ENCODE assay signal across 24 cellular contexts in genomic region chr15:90393040-90393439, GRCh38. TPM values are rescaled to one million over a fixed set of nuclear protein-coding genes. Genes with fewer than 3 reads are reported as not detected.
A peak's percentile ranks its signal among the peaks of the same experiment; 100 is the strongest.
DNase-seq lines count a peak whose midpoint lies in the region; ATAC-seq and TF ChIP-seq lines count a peak whose summit lies in the region.
"Had no signal": no experiment of that assay in that cellular context is flagged by ENCODE, and none has a peak within 500 bp of the region (broad histone marks: within the 10 kb centered on the region; RNA-seq: fewer than 3 reads in every experiment).

No MANE protein-coding gene starts in this region.

- no peak for TF ChIP-seq EP300 in suprapubic skin (IDR thresholded peaks at IDR 0.05)

- H3K27ac ChIP-seq in BLaER1 (no peak overlapping the region), GM23338 (ENCODE audit: low read depth) (peak overlapping the region; percentile 86), suprapubic skin (no peak overlapping the region)
- no peak overlapping the region for H3K27ac ChIP-seq in CD8-positive, alpha-beta T cell (ENCODE audit: low read depth, low read length)

- H3K27me3 ChIP-seq in BLaER1: no peaks in the 10 kb centered on the region
- H3K27me3 ChIP-seq in GM23338 (ENCODE audit: insufficient read depth): no peaks in the 10 kb centered on the region
- no peaks in the 10 kb centered on the region for H3K27me3 ChIP-seq in suprapubic skin
- no peaks in the 10 kb centered on the region for H3K27me3 ChIP-seq in CD8-positive, alpha-beta T cell (ENCODE audit: insufficient read depth, low read length)
- H3K27me3 ChIP-seq: BE2C, dorsolateral prefrontal cortex, heart left ventricle, stomach had no signal

- H3K27me3 Mint-ChIP-seq in GM23338 (ENCODE audit: insufficient read depth, low read depth, poor library complexity) (peaks cover 10% of the 10 kb centered on the region), neural crest cell (ENCODE audit: low read depth) (no peaks in the 10 kb centered on the region)
- no peaks in the 10 kb centered on the region for H3K27me3 Mint-ChIP-seq in dendritic cell treated with granulocyte-macrophage colony-stimulating factor and Interleukin-4, amounts not matched to agents 40 ng/mL and 50 ng/mL, for 4 days
- H3K27me3 Mint-ChIP-seq in CD8-positive, alpha-beta T cell (ENCODE audit: low read depth): no peaks in the 10 kb centered on the region
- H3K27me3 Mint-ChIP-seq: activated CD8-positive, alpha-beta T cell treated with anti-CD3 and anti-CD28 coated beads for 36 hours; type B pancreatic cell had no signal

- H3K9me3 ChIP-seq in BLaER1 (no peaks in the 10 kb centered on the region), suprapubic skin (no peaks in the 10 kb centered on the region)
- H3K9me3 ChIP-seq in CD8-positive, alpha-beta T cell (ENCODE audit: low read length): no peaks in the 10 kb centered on the region
- H3K9me3 ChIP-seq: BE2C, heart left ventricle, stomach had no signal

- ATAC-seq in GM23338 (no peak), GM21526 (IDR thresholded peaks at IDR 0.05; ENCODE audit: low FRiP score, unreplicated experiment) (no peak)
- no peak for ATAC-seq in CD8-positive, alpha-beta T cell
- ATAC-seq: activated CD8-positive, alpha-beta T cell treated with anti-CD3 and anti-CD28 coated beads for 36 hours; heart left ventricle; HepG2; sciatic nerve had no signal

- no peak for DNase-seq in GM23338 (ENCODE audit: low spot score)
- DNase-seq in neural crest cell (ENCODE audit: low read depth, low spot score): no peak
- no peak for DNase-seq in suprapubic skin (ENCODE audit: low spot score in 2 of 2)
- DNase-seq in hippocampal formation (lab: John Stamatoyannopoulos, UW): no peak
- DNase-seq in CD8-positive, alpha-beta T cell: no peak
- DNase-seq: activated CD8-positive, alpha-beta T cell treated with anti-CD3 and anti-CD28 coated beads for 36 hours; activated gamma-delta T cell; BE2C; central memory CD4-positive, alpha-beta T cell; dorsolateral prefrontal cortex; heart left ventricle; NCI-H1105 treated with DMSO at 0.1 percent for 48 hours; NCI-H2029 treated with DMSO at 0.1 percent for 48 hours; NCI-H345; OCI-M1; Right ventricle myocardium superior; stomach had no signal

- POLR2A ChIA-PET in CD8-positive, alpha-beta T cell (lab: Charles Lee): interaction anchor here (1.4 kb wide), 1 partner anchor 19 kb away, joined by 4 read pairs; no protein-coding TSS in a partner anchor

- no peak for TF ChIP-seq POLR2A in suprapubic skin (IDR thresholded peaks at IDR 0.05)

- H3K36me3 ChIP-seq in BLaER1 (peaks cover 47% of the 10 kb centered on the region), GM23338 (ENCODE audit: insufficient read depth) (no peaks in the 10 kb centered on the region), suprapubic skin (peaks cover 10% of the 10 kb centered on the region)
- peaks cover 14% of the 10 kb centered on the region for H3K36me3 ChIP-seq in CD8-positive, alpha-beta T cell (ENCODE audit: insufficient read depth, low read length)

- no peak overlapping the region for H3K9ac ChIP-seq in BLaER1

- CTCF ChIA-PET in CD8-positive, alpha-beta T cell (lab: Charles Lee): interaction anchor here (1.4 kb wide), 1 partner anchor 31 kb away, joined by 6 read pairs; no protein-coding TSS in a partner anchor

- WGBS in suprapubic skin: 79% methylated on average over 1 of the region's 1 CpG

- no peak for TF ChIP-seq CTCF in GM23338 (conservative IDR thresholded peaks at IDR 0.05; ENCODE audit: low read depth in 2 of 2)
- TF ChIP-seq CTCF in neural crest cell (conservative IDR thresholded peaks at IDR 0.05): no peak
- TF ChIP-seq CTCF in suprapubic skin (IDR thresholded peaks at IDR 0.05): no peak
- no peak for TF ChIP-seq CTCF in CD8-positive, alpha-beta T cell (IDR thresholded peaks at IDR 0.05)

- H3K27ac Mint-ChIP-seq in GM23338 (peak overlapping the region; percentile 92), neural crest cell (ENCODE audit: unreplicated experiment) (no peak overlapping the region)
- peak overlapping the region; percentile 67 for H3K27ac Mint-ChIP-seq in dendritic cell treated with granulocyte-macrophage colony-stimulating factor and Interleukin-4, amounts not matched to agents 40 ng/mL and 50 ng/mL, for 4 days
- H3K27ac Mint-ChIP-seq in CD8-positive, alpha-beta T cell: no peak overlapping the region
- H3K27ac Mint-ChIP-seq: mesothelial cell of epicardium, type B pancreatic cell had no signal

- H3K4me3 ChIP-seq in BLaER1: no peak overlapping the region
- peak overlapping the region; percentile 3; the same call in 1 of the 2 replicates for H3K4me3 ChIP-seq in GM23338
- no peak overlapping the region for H3K4me3 ChIP-seq in suprapubic skin
- no peak overlapping the region for H3K4me3 ChIP-seq in CD8-positive, alpha-beta T cell (ENCODE audit: low read depth, low read length)
- H3K4me3 ChIP-seq: heart left ventricle, stomach had no signal

- peaks cover 74% of the 10 kb centered on the region for H4K20me1 ChIP-seq in BLaER1
- H4K20me1 ChIP-seq in GM23338 (replicated peaks; ENCODE audit: insufficient read depth): 0 out of 2 replicates have a peak, but pooled peaks cover 4% of the 10 kb centered on the region

- no peaks in the 10 kb centered on the region for H3K9me2 ChIP-seq in GM23338 (ENCODE audit: insufficient read depth)

- H3K4me1 ChIP-seq in BLaER1 (peaks cover 91% of the 10 kb centered on the region), GM23338 (ENCODE audit: insufficient read depth) (peaks cover 71% of the 10 kb centered on the region), suprapubic skin (peaks cover 85% of the 10 kb centered on the region)
- H3K4me1 ChIP-seq in CD8-positive, alpha-beta T cell (ENCODE audit: insufficient read depth, low read length): peaks cover 55% of the 10 kb centered on the region
- H3K4me1 ChIP-seq: BE2C had no signal

- H3K36me3 Mint-ChIP-seq in GM23338 (ENCODE audit: low read depth): peaks cover 23% of the 10 kb centered on the region
- H3K36me3 Mint-ChIP-seq in dendritic cell treated with granulocyte-macrophage colony-stimulating factor and Interleukin-4, amounts not matched to agents 40 ng/mL and 50 ng/mL, for 4 days (ENCODE audit: low read depth): peaks cover 100% of the 10 kb centered on the region
- peaks cover 5% of the 10 kb centered on the region for H3K36me3 Mint-ChIP-seq in neural crest cell (ENCODE audit: low read depth)
- H3K36me3 Mint-ChIP-seq in CD8-positive, alpha-beta T cell: peaks cover 49% of the 10 kb centered on the region

- intact Hi-C loops in dendritic cell treated with granulocyte-macrophage colony-stimulating factor and Interleukin-4, amounts not matched to agents 40 ng/mL and 50 ng/mL, for 4 days (cut with micrococcal nuclease): no loop called here
- intact Hi-C loops in CD8-positive, alpha-beta T cell (cut with DNase I, micrococcal nuclease): loop anchor here in 1 of 2 experiments (10.0 kb wide), 1 partner anchor 288 kb away; the partner anchor contains the start of gene IDH2

- no peak overlapping the region for H2AFZ ChIP-seq in GM23338

- H3F3A ChIP-seq in GM23338 (replicated peaks; ENCODE audit: low read depth): no peaks in the 10 kb centered on the region

- H3K4me2 ChIP-seq in BLaER1: peak overlapping the region; percentile 28; the same call in 1 of the 2 replicates
- H3K4me2 ChIP-seq in GM23338: peak overlapping the region; percentile 70

- peak overlapping the region; percentile 3; the same call in 2 of the 3 replicates for H3K4me3 Mint-ChIP-seq in GM23338
- peak overlapping the region; percentile 30 for H3K4me3 Mint-ChIP-seq in dendritic cell treated with granulocyte-macrophage colony-stimulating factor and Interleukin-4, amounts not matched to agents 40 ng/mL and 50 ng/mL, for 4 days
- peak overlapping the region; percentile 13 for H3K4me3 Mint-ChIP-seq in neural crest cell
- no peak overlapping the region for H3K4me3 Mint-ChIP-seq in CD8-positive, alpha-beta T cell
- H3K4me3 Mint-ChIP-seq: activated CD8-positive, alpha-beta T cell treated with anti-CD3 and anti-CD28 coated beads for 36 hours; mesothelial cell of epicardium; type B pancreatic cell had no signal

- H3K9me3 Mint-ChIP-seq in GM23338 (no peaks in the 10 kb centered on the region), neural crest cell (no peaks in the 10 kb centered on the region)
- no peaks in the 10 kb centered on the region for H3K9me3 Mint-ChIP-seq in dendritic cell treated with granulocyte-macrophage colony-stimulating factor and Interleukin-4, amounts not matched to agents 40 ng/mL and 50 ng/mL, for 4 days
- H3K9me3 Mint-ChIP-seq in CD8-positive, alpha-beta T cell: no peaks in the 10 kb centered on the region
- H3K9me3 Mint-ChIP-seq: activated CD8-positive, alpha-beta T cell treated with anti-CD3 and anti-CD28 coated beads for 36 hours; mesothelial cell of epicardium had no signal

- H3K4me1 Mint-ChIP-seq in GM23338 (peaks cover 67% of the 10 kb centered on the region), neural crest cell (peaks cover 53% of the 10 kb centered on the region)
- peaks cover 81% of the 10 kb centered on the region for H3K4me1 Mint-ChIP-seq in dendritic cell treated with granulocyte-macrophage colony-stimulating factor and Interleukin-4, amounts not matched to agents 40 ng/mL and 50 ng/mL, for 4 days (ENCODE audit: low read depth)
- H3K4me1 Mint-ChIP-seq in CD8-positive, alpha-beta T cell (ENCODE audit: low read depth): peaks cover 70% of the 10 kb centered on the region

- H3K79me2 ChIP-seq in GM23338 (replicated peaks; ENCODE audit: insufficient read depth): peaks cover 88% of the 10 kb centered on the region

TF ChIP-seq in GM23338, 12 proteins besides CTCF, POLR2A, EP300 and RAD21:
- TF ChIP-seq JUNB (IDR thresholded peaks at IDR 0.05; ENCODE audit: unreplicated experiment) (no peak), STAT1 (IDR thresholded peaks at IDR 0.05; ENCODE audit: unreplicated experiment) (no peak)

RNA-seq across cellular contexts. Expression of gene IQGAP1, which starts 5.0 kb away (rescaled TPM):
- 136 and 159 TPM in 2 replicates for total RNA-seq in GM23338 (2014; rRNA removed; shearing (Covaris generic))
- polyA plus RNA-seq in GM23338 (2016; fragmentation: Nextera tagmentation; extraction: Ambion mirVana): 92.7 and 92.9 TPM in 2 replicates
- total RNA-seq in neural crest cell: 46.1 and 49.2 TPM in 2 replicates
- total RNA-seq in suprapubic skin: 100 to 1,000 TPM; 206 to 448 (median 215) TPM
- 10 to 100 TPM; 57.4 to 69.5 TPM for total RNA-seq in CD8-positive, alpha-beta T cell

RNA-seq across cellular contexts. Expression of gene ZNF774, which starts 41.0 kb away (rescaled TPM):
- total RNA-seq in GM23338 (2014; rRNA removed; shearing (Covaris generic)): 1.5 and 1.8 TPM in 2 replicates
- polyA plus RNA-seq in GM23338 (2016; fragmentation: Nextera tagmentation; extraction: Ambion mirVana): 0.45 and 0.54 TPM in 2 replicates
- 5.9 and 6.2 TPM in 2 replicates for total RNA-seq in neural crest cell
- 1 to 10 TPM; 1.4 to 7.2 (median 3.2) TPM for total RNA-seq in suprapubic skin
- total RNA-seq in CD8-positive, alpha-beta T cell: under 1 TPM in 1 of 2 experiments, not detected in 1; 0.08 TPM

Comparison
In these comparisons a context has a peak if more than half of its experiments do, and no peak if none do; other contexts are left out.
1. H3K27ac Mint-ChIP-seq: peak in GM23338 (single experiment) and dendritic cell treated with granulocyte-macrophage colony-stimulating factor and Interleukin-4, amounts not matched to agents 40 ng/mL and 50 ng/mL, for 4 days (single experiment); none in neural crest cell (single experiment) and CD8-positive, alpha-beta T cell (single experiment).